In genomic region chr3:168794427-168794826, GRCh38 we compare ENCODE assay signal across 21 cellular contexts.
DNase-seq lines count a peak whose midpoint lies in the region; FAIRE-seq and TF ChIP-seq lines count a peak whose summit lies in the region.
"Had no signal": no experiment of that assay in that cellular context is flagged by ENCODE, and none has a peak within 500 bp of the region (broad histone marks: within the 10 kb centered on the region; RNA-seq: fewer than 3 reads in every experiment).

No MANE protein-coding gene starts in this region.

- no TSS peak for BruUV-seq in endothelial cell of umbilical vein (replicated peaks; lab: Mats Ljungman, UMichigan)

- H3K4me1 ChIP-seq in endothelial cell of umbilical vein (ENCODE audit: control insufficient read depth, extremely low read depth, insufficient read depth, low read length) = peaks cover 23% of the 10 kb centered on the region

- H3K9ac ChIP-seq in endothelial cell of umbilical vein (replicated peaks; ENCODE audit: extremely low read depth, insufficient read depth, low read length) = peak overlapping the region; percentile 30
- H3K9ac ChIP-seq: BLaER1 treated with 17β-estradiol and CSF1 and Interleukin-3, amounts not matched to agents 10 nM and 100 nM had no signal

- H2AFZ ChIP-seq in endothelial cell of umbilical vein (ENCODE audit: low read depth, low read length) = no peak overlapping the region

- POLR2A ChIA-PET in endothelial cell of umbilical vein (lab: Charles Lee) = interaction anchor here (0.7 kb wide), 1 partner anchor 45 kb away, joined by 3 read pairs; no protein-coding TSS in a partner anchor

- CTCF ChIA-PET in endothelial cell of umbilical vein (lab: Charles Lee) = interaction anchor here (0.9 to 1.8 kb wide), 8 partner anchors 8 to 270 kb away, joined by 3 to 12 read pairs (median 4); no protein-coding TSS in a partner anchor

- dilution Hi-C loops in endothelial cell of umbilical vein (cut with MboI; ENCODE audit: extremely low pct_ligation_motif_present, low sequenced_read_pairs) = no loop called here

- TF ChIP-seq POLR2A in endothelial cell of umbilical vein (IDR thresholded peaks at IDR 0.05; ENCODE audit: low read depth, low read length) = peak; percentile 74

- DNase-seq in DMS53 (lab: John Stamatoyannopoulos, UW) = peak; percentile 52
- no peak for DNase-seq in DMS53 treated with DMSO at 0.1 percent for 48 hours (lab: John Stamatoyannopoulos, UW; ENCODE audit: unreplicated experiment)
- DNase-seq in HT1080 (ENCODE audit: low read depth) = peak; percentile 42
- peak; percentile 6 to 20 for DNase-seq in SHP77 (lab: John Stamatoyannopoulos, UW)
- peak; percentile 93 for DNase-seq in endothelial cell of umbilical vein (ENCODE audit: low read depth, low spot score)
- no peak for DNase-seq in stimulated activated CD4-positive, alpha-beta T cell treated with anti-CD3 and anti-CD28 coated beads, Interleukin-1b, Interleukin-23, amount 100 ng/mL, for 48 hours
- no peak for DNase-seq in NCI-H1436 treated with DMSO at 0.1 percent for 48 hours (lab: John Stamatoyannopoulos, UW)
- DNase-seq in NCI-H1105 (lab: John Stamatoyannopoulos, UW) = no peak
- DNase-seq: Calu3; CD4-positive, alpha-beta memory T cell; DMS153; KG1; NCI-H2107; NCI-H774; PC-3; SIG-M5; T-cell had no signal

- TF ChIP-seq CTCF in endothelial cell of umbilical vein (IDR thresholded peaks at IDR 0.05; ENCODE audit: extremely low read depth in 1 of 2, insufficient read depth in 1 of 2, low read depth in 1 of 2, low read length in 2 of 2) = no peak

- FAIRE-seq in endothelial cell of umbilical vein (lab: Jason Lieb, UNC) = peak; percentile 78
- FAIRE-seq: GM19239, HTR-8/SVneo had no signal

- H3K9me1 ChIP-seq in endothelial cell of umbilical vein (replicated peaks; ENCODE audit: control insufficient read depth, extremely low read depth, insufficient read depth, low read length) = no peaks in the 10 kb centered on the region

- H4K20me1 ChIP-seq in endothelial cell of umbilical vein (replicated peaks; ENCODE audit: control insufficient read depth, extremely low read depth, insufficient read depth, low read length) = no peaks in the 10 kb centered on the region
- H4K20me1 ChIP-seq: BLaER1 treated with 17β-estradiol and CSF1 and Interleukin-3, amounts not matched to agents 10 nM and 100 nM had no signal

- H3K79me2 ChIP-seq in endothelial cell of umbilical vein (ENCODE audit: control insufficient read depth, insufficient read depth, low read length) = no peaks in the 10 kb centered on the region

- H3K9me3 ChIP-seq in endothelial cell of umbilical vein (replicated peaks; ENCODE audit: control insufficient read depth, insufficient read depth, low read length) = no peaks in the 10 kb centered on the region
- H3K9me3 ChIP-seq: BLaER1 treated with 17β-estradiol and CSF1 and Interleukin-3, amounts not matched to agents 10 nM and 100 nM had no signal

- H3K36me3 ChIP-seq in endothelial cell of umbilical vein (ENCODE audit: control insufficient read depth in 2 of 2, extremely low read depth in 1 of 2, insufficient read depth in 2 of 2, low read length in 2 of 2) = no peaks in the 10 kb centered on the region
- H3K36me3 ChIP-seq: BLaER1 treated with 17β-estradiol and CSF1 and Interleukin-3, amounts not matched to agents 10 nM and 100 nM had no signal

- peak overlapping the region; percentile 81 for H3K4me2 ChIP-seq in endothelial cell of umbilical vein (ENCODE audit: insufficient read depth, low read length)
- H3K4me2 ChIP-seq: BLaER1 treated with 17β-estradiol and CSF1 and Interleukin-3, amounts not matched to agents 10 nM and 100 nM had no signal

- H3K27ac ChIP-seq in endothelial cell of umbilical vein (ENCODE audit: insufficient read depth, low read depth, low read length) = peak overlapping the region; percentile 75
- H3K27ac ChIP-seq: 22Rv1; BLaER1 treated with 17β-estradiol and CSF1 and Interleukin-3, amounts not matched to agents 10 nM and 100 nM had no signal

- no peaks in the 10 kb centered on the region for H3K27me3 ChIP-seq in endothelial cell of umbilical vein (ENCODE audit: control insufficient read depth in 2 of 2, insufficient read depth in 2 of 2, low read length in 2 of 2)
- H3K27me3 ChIP-seq: BLaER1 treated with 17β-estradiol and CSF1 and Interleukin-3, amounts not matched to agents 10 nM and 100 nM had no signal

- intact Hi-C loops in endothelial cell of umbilical vein (cut with micrococcal nuclease) = loop anchor here (10.0 kb wide), 1 partner anchor 700 kb away; the partner anchor contains the start of gene GOLIM4

- no peak overlapping the region for H3K4me3 ChIP-seq in endothelial cell of umbilical vein (replicated peaks in 1 of 3; ENCODE audit: insufficient read depth in 1 of 3, low read depth in 1 of 3, low read length in 3 of 3)
- H3K4me3 ChIP-seq: BLaER1 treated with 17β-estradiol and CSF1 and Interleukin-3, amounts not matched to agents 10 nM and 100 nM had no signal

TF ChIP-seq in endothelial cell of umbilical vein, 7 proteins besides CTCF, POLR2A, EP300 and RAD21:
- no peak for TF ChIP-seq MAX (IDR thresholded peaks at IDR 0.05; ENCODE audit: insufficient read depth, insufficient read length)
- peak; percentile 72 for TF ChIP-seq POLR2AphosphoS5 (IDR thresholded peaks at IDR 0.05; ENCODE audit: insufficient read depth, low read depth, low read length)
- TF ChIP-seq FOS (IDR thresholded peaks at IDR 0.05; ENCODE audit: borderline replicate concordance, insufficient read depth, low read length) = peak; percentile 76
- peak; percentile 80 for TF ChIP-seq GATA2 (IDR thresholded peaks at IDR 0.05; ENCODE audit: insufficient read depth, insufficient read length, low read depth, low read length)
- TF ChIP-seq MYC (IDR thresholded peaks at IDR 0.05; ENCODE audit: low read depth, low read length) = peak; percentile 32
- no peak for TF ChIP-seq EZH2 (IDR thresholded peaks at IDR 0.05; ENCODE audit: borderline replicate concordance, low read depth, low read length, severe bottlenecking)
- peak; percentile 85 for TF ChIP-seq JUN (IDR thresholded peaks at IDR 0.05; ENCODE audit: borderline replicate concordance, insufficient read depth, insufficient read length, low read depth)

Comparison
In these comparisons a context has a peak if more than half of its experiments do, and no peak if none do; other contexts are left out.
1. DNase-seq: peak in DMS53 (single experiment), HT1080 (single experiment), SHP77 (2 of 2) and endothelial cell of umbilical vein (single experiment); none in DMS53 treated with DMSO at 0.1 percent for 48 hours (single experiment), stimulated activated CD4-positive, alpha-beta T cell treated with anti-CD3 and anti-CD28 coated beads, Interleukin-1b, Interleukin-23, amount 100 ng/mL, for 48 hours (single experiment), NCI-H1436 treated with DMSO at 0.1 percent for 48 hours (single experiment) and NCI-H1105 (single experiment).